In genomic region chr7:50634378-50634777, GRCh38 we compare ENCODE assay signal across 35 cellular contexts.
DNase-seq lines count a peak whose midpoint lies in the region; ATAC-seq, FAIRE-seq and TF ChIP-seq lines count a peak whose summit lies in the region.
"Had no signal": no experiment of that assay in that cellular context is flagged by ENCODE, and none has a peak within 500 bp of the region (broad histone marks: within the 10 kb centered on the region; RNA-seq: fewer than 3 reads in every experiment).

No MANE protein-coding gene starts in this region.

- POLR2A ChIA-PET in HEK293 (lab: Yijun Ruan, JAX): no interaction called here
- POLR2A ChIA-PET in K562 (lab: Yijun Ruan, JAX): no interaction called here

- H3K9me2 ChIP-seq in neural cell (ENCODE audit: insufficient read depth, low read length): no peaks in the 10 kb centered on the region

- peaks cover 8% of the 10 kb centered on the region for H3K9me1 ChIP-seq in K562 (ENCODE audit: control insufficient read depth, insufficient read depth, low read length)

- no peak for TF ChIP-seq EP300 in K562 (IDR thresholded peaks at IDR 0.05; ENCODE audit: low read length)
- TF ChIP-seq EP300 in neural cell (conservative IDR thresholded peaks at IDR 0.05; ENCODE audit: poor library complexity, severe bottlenecking): no peak

- H3K4me1 ChIP-seq in HEK293 (ENCODE audit: control insufficient read depth, insufficient read depth, low read length) (no peaks in the 10 kb centered on the region), K562 (replicated peaks in 1 of 2; ENCODE audit: control insufficient read depth in 2 of 2, insufficient read depth in 2 of 2, low read length in 2 of 2) (peaks cover 5 to 7% of the 10 kb centered on the region in 2 experiments; a peak in 3 of 5 replicates)

- CTCF ChIA-PET in HEK293 (lab: Yijun Ruan, JAX) (interaction anchor here (0.8 to 1.6 kb wide), 2 partner anchors 167 to 526 kb away, joined by 3 to 5 read pairs; no protein-coding TSS in a partner anchor), K562 (lab: Yijun Ruan, JAX; ENCODE audit: low intra/inter-chr PET ratio) (no interaction called here)

- WGBS in K562 (ENCODE audit: insufficient coverage, low coverage, missing lambda C conversion rate): 90% methylated on average over 1 of the region's 1 CpG

- intact Hi-C loops in K562 (cut with micrococcal nuclease): no loop called here

- H3K4me3 ChIP-seq in HEK293 (ENCODE audit: low read depth, low read length) (no peak overlapping the region), K562 (no peak overlapping the region), neural cell (ENCODE audit: low read length) (no peak overlapping the region)
- H3K4me3 ChIP-seq: A549; BLaER1; BLaER1 treated with 17β-estradiol and CSF1 and Interleukin-3, amounts not matched to agents 10 nM and 100 nM had no signal

- no peak overlapping the region for H2AFZ ChIP-seq in K562 (ENCODE audit: low read depth, low read length)
- no peak overlapping the region for H2AFZ ChIP-seq in neural cell (ENCODE audit: low read depth, low read length)

- H3K4me2 ChIP-seq in K562 (ENCODE audit: insufficient read depth, low read length): no peak overlapping the region
- no peak overlapping the region for H3K4me2 ChIP-seq in neural cell (ENCODE audit: low read length)
- H3K4me2 ChIP-seq: A549; BLaER1; BLaER1 treated with 17β-estradiol and CSF1 and Interleukin-3, amounts not matched to agents 10 nM and 100 nM had no signal

- H3K9me3 ChIP-seq in HEK293 (ENCODE audit: control insufficient read depth, insufficient read depth, low read depth, low read length): no peaks in the 10 kb centered on the region
- H3K9me3 ChIP-seq in K562 (replicated peaks; ENCODE audit: control insufficient read depth, insufficient read depth, low read depth, low read length): 0 out of 2 replicates have a peak, but pooled peaks cover 2% of the 10 kb centered on the region
- H3K9me3 ChIP-seq in neural cell (ENCODE audit: low read length): no peaks in the 10 kb centered on the region
- H3K9me3 ChIP-seq: A549, BE2C had no signal

- peaks cover 20% of the 10 kb centered on the region for H3K36me3 Mint-ChIP-seq in osteocyte (ENCODE audit: unreplicated experiment)
- H3K36me3 Mint-ChIP-seq: CD14-positive monocyte; CD4-positive, CD25-positive, alpha-beta regulatory T cell; CD8-positive, alpha-beta T cell had no signal

- no peak for TF ChIP-seq RAD21 in K562 (CRISPR knock-in tag; conservative IDR thresholded peaks at IDR 0.05 in 1 of 2, IDR thresholded peaks at IDR 0.05 in 1 of 2)
- TF ChIP-seq RAD21 in neural cell (conservative IDR thresholded peaks at IDR 0.05): no peak

- no peaks in the 10 kb centered on the region for H3K27me3 Mint-ChIP-seq in osteocyte (ENCODE audit: unreplicated experiment)

- H3K27me3 ChIP-seq in K562 (ENCODE audit: control insufficient read depth in 2 of 2, insufficient read depth in 2 of 2, low read length in 2 of 2): no peaks in the 10 kb centered on the region
- H3K27me3 ChIP-seq in neural cell (ENCODE audit: insufficient read depth, low read depth, low read length): no peaks in the 10 kb centered on the region
- H3K27me3 ChIP-seq: BE2C; BLaER1; BLaER1 treated with 17β-estradiol and CSF1 and Interleukin-3, amounts not matched to agents 10 nM and 100 nM had no signal

- DNase-seq in K562 (ENCODE audit: extremely low read depth in 1 of 4, low spot score in 3 of 4): no peak
- DNase-seq in osteocyte (ENCODE audit: extremely low spot score, unreplicated experiment): no peak
- no peak for DNase-seq in KBM-7
- DNase-seq in NCI-H345 treated with DMSO at 0.1 percent for 48 hours (lab: John Stamatoyannopoulos, UW; ENCODE audit: unreplicated experiment): no peak
- DNase-seq: 8988T; ACHN; AML-193; BE2C; C1 segment of cervical spinal cord; Caco-2; Calu3; CD4-positive, alpha-beta memory T cell; CD4-positive, alpha-beta T cell; CD4-positive, CD25-positive, alpha-beta regulatory T cell; CD8-positive, alpha-beta memory T cell; CD8-positive, alpha-beta T cell; COR-L47; DMS 273 treated with DMSO at 0.1 percent for 48 hours; DMS153; DMS53; DMS79; DMS79 treated with DMSO at 0.1 percent for 48 hours; DND-41; EL had no signal

- H3K27ac Mint-ChIP-seq in osteocyte (ENCODE audit: unreplicated experiment): no peak overlapping the region
- H3K27ac Mint-ChIP-seq: B cell; CD14-positive monocyte; CD4-positive, alpha-beta memory T cell; CD4-positive, alpha-beta T cell; CD4-positive, CD25-positive, alpha-beta regulatory T cell; CD8-positive, alpha-beta memory T cell; CD8-positive, alpha-beta T cell had no signal

- no peak for ATAC-seq in K562
- ATAC-seq: A549; CD8-positive, alpha-beta T cell had no signal

- TF ChIP-seq POLR2A in K562 (conservative IDR thresholded peaks at IDR 0.05): no peak

- no peak for FAIRE-seq in K562 (lab: Jason Lieb, UNC)
- FAIRE-seq: A204.1, A549, D721Med had no signal

- no peak overlapping the region for H3K4me3 Mint-ChIP-seq in osteocyte (ENCODE audit: unreplicated experiment)
- H3K4me3 Mint-ChIP-seq: B cell; CD14-positive monocyte; CD4-positive, alpha-beta memory T cell; CD4-positive, alpha-beta T cell; CD4-positive, CD25-positive, alpha-beta regulatory T cell; CD8-positive, alpha-beta memory T cell; CD8-positive, alpha-beta T cell had no signal

- no peak overlapping the region for H3K27ac ChIP-seq in HEK293 (ENCODE audit: extremely low read depth, low read depth, low read length)
- H3K27ac ChIP-seq in K562 (ENCODE audit: extremely low read depth, low read depth, low read length): no peak overlapping the region
- H3K27ac ChIP-seq in neural cell (ENCODE audit: low read length): peak overlapping the region; percentile 6
- H3K27ac ChIP-seq: 22Rv1; A549; BLaER1; BLaER1 treated with 17β-estradiol and CSF1 and Interleukin-3, amounts not matched to agents 10 nM and 100 nM; C4-2B had no signal

- H4K20me1 ChIP-seq in K562 (replicated peaks; ENCODE audit: control insufficient read depth, insufficient read depth, low read length): peaks cover 9% of the 10 kb centered on the region; the same call in 1 of the 2 replicates
- no peaks in the 10 kb centered on the region for H4K20me1 ChIP-seq in neural cell (ENCODE audit: insufficient read depth)

- H3F3A ChIP-seq in neural cell (ENCODE audit: insufficient read depth, low read length, poor library complexity, severe bottlenecking): no peaks in the 10 kb centered on the region

- H3K79me2 ChIP-seq in K562 (ENCODE audit: control insufficient read depth, insufficient read depth, low read length): peaks cover 50% of the 10 kb centered on the region
- H3K79me2 ChIP-seq in neural cell (replicated peaks; ENCODE audit: insufficient read depth, low read length): peaks cover 26% of the 10 kb centered on the region

- no peaks in the 10 kb centered on the region for H3K36me3 ChIP-seq in HEK293 (ENCODE audit: control insufficient read depth in 2 of 2, insufficient read depth in 1 of 2, low read length in 2 of 2)
- peaks cover 4% of the 10 kb centered on the region; the same call in 1 of the 3 replicates for H3K36me3 ChIP-seq in K562 (ENCODE audit: control insufficient read depth, insufficient read depth, low read length)
- H3K36me3 ChIP-seq in neural cell (ENCODE audit: insufficient read depth, low read length): no peaks in the 10 kb centered on the region
- H3K36me3 ChIP-seq: BE2C had no signal

- peaks cover 34% of the 10 kb centered on the region for H3K9me3 Mint-ChIP-seq in osteocyte (ENCODE audit: unreplicated experiment)
- H3K9me3 Mint-ChIP-seq: CD8-positive, alpha-beta T cell had no signal

- TF ChIP-seq CTCF in HEK293 (tag by site-specific recombination; IDR thresholded peaks at IDR 0.05) (no peak), K562 (IDR thresholded peaks at IDR 0.05 in 2 of 3, conservative IDR thresholded peaks at IDR 0.05 in 1 of 3; ENCODE audit: insufficient read depth in 2 of 3, low read depth in 1 of 3, low read length in 3 of 3) (no peak), neural cell (IDR thresholded peaks at IDR 0.05; ENCODE audit: poor library complexity, severe bottlenecking) (no peak), osteocyte (IDR thresholded peaks at IDR 0.05) (no peak)

- peaks cover 17% of the 10 kb centered on the region for H3K4me1 Mint-ChIP-seq in osteocyte (ENCODE audit: unreplicated experiment)
- H3K4me1 Mint-ChIP-seq: CD4-positive, CD25-positive, alpha-beta regulatory T cell had no signal

- in situ Hi-C loops in K562 (cut with MboI) (no loop called here), KBM-7 (cut with MboI; ENCODE audit: low pct_unique_long_range_greater_than_20kb, low sequenced_read_pairs) (no loop called here)

- BruUV-seq in K562 (replicated peaks; lab: Mats Ljungman, UMichigan): no TSS peak

- no peak overlapping the region for H3K9ac ChIP-seq in K562 (ENCODE audit: insufficient read depth in 1 of 2, low read depth in 2 of 2, low read length in 2 of 2)
- H3K9ac ChIP-seq in neural cell (ENCODE audit: low read length): no peak overlapping the region
- H3K9ac ChIP-seq: BLaER1; BLaER1 treated with 17β-estradiol and CSF1 and Interleukin-3, amounts not matched to agents 10 nM and 100 nM had no signal

TF ChIP-seq in HEK293, 187 proteins besides CTCF, POLR2A, EP300 and RAD21:
- TF ChIP-seq SETDB1 (IDR thresholded peaks at IDR 0.05; ENCODE audit: insufficient read length, low read length): peak; percentile 62
- TF ChIP-seq ZNF114 (tag by site-specific recombination; IDR thresholded peaks at IDR 0.05): no peak
TF ChIP-seq in HEK293: peak in this region for 1.

TF ChIP-seq in K562, 482 proteins besides CTCF, POLR2A, EP300 and RAD21:
- no peak for TF ChIP-seq CCAR2 (IDR thresholded peaks at IDR 0.05; ENCODE audit: low read depth, low read length)
- no peak for TF ChIP-seq JUN (IDR thresholded peaks at IDR 0.05; ENCODE audit: borderline replicate concordance, low read depth, low read length)
- TF ChIP-seq JUN (CRISPR knock-in tag; IDR thresholded peaks at IDR 0.05; ENCODE audit: borderline replicate concordance): no peak
- peak; percentile 68 for TF ChIP-seq ZNF507 (tag; conservative IDR thresholded peaks at IDR 0.05)
- no peak for TF ChIP-seq MTA1 (IDR thresholded peaks at IDR 0.05; ENCODE audit: borderline replicate concordance)
- no peak for TF ChIP-seq CEBPB (tag; IDR thresholded peaks at IDR 0.05)

Comparison
In these comparisons a context has a peak if more than half of its experiments do, and no peak if none do; other contexts are left out.
1. Of the 44 proteins assayed by ChIP-seq in both K562 and HEK293: peak only in K562: none; only in HEK293: SETDB1; in both: none; in neither: 43.